In the genomic region with DNA sequence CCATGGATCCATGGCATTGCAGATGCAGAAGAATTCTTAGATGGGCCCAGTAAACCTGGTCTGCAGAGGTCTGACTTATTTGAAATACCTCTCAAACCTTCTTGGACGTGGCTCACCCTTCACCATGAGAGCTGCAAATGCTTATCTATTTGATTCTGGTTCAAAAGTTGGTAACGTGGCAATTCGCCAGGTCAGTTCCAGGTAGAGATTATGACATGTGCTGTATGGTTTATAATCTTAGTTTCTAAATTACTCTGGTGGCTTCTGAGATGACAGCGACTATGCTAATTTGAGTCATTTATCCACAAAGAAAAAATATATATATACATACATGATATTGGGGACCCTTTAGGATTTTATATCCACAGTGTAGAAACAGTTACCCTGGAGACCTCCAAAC, we compare ENCODE assay signal across 13 cellular contexts.
DNase-seq lines count a peak whose midpoint lies in the region; ATAC-seq, FAIRE-seq and TF ChIP-seq lines count a peak whose summit lies in the region.
"Had no signal": no experiment of that assay in that cellular context is flagged by ENCODE, and none has a peak within 500 bp of the region (broad histone marks: within the 10 kb centered on the region; RNA-seq: fewer than 3 reads in every experiment).

No MANE protein-coding gene starts in this region.

- intact Hi-C loops in HepG2 (cut with micrococcal nuclease; ENCODE audit: unreplicated experiment), result loop anchor here (2.0 kb wide), 1 partner anchor 71 kb away; no protein-coding TSS in a partner anchor
- intact Hi-C loops in transverse colon (cut with DNase I; ENCODE audit: low total_unique reads), result no loop called here

- 37% methylated on average over 4 of the region's 4 CpGs for WGBS in liver
- WGBS in HepG2 (ENCODE audit: low lambda C conversion rate), result 96% methylated on average over 4 of the region's 4 CpGs
- WGBS in transverse colon (ENCODE audit: low coverage in 1 of 2), 2 donors, result 54 to 55% methylated on average over 4 of the region's 4 CpGs

- H3K27ac Mint-ChIP-seq in activated CD8-positive, alpha-beta memory T cell treated with anti-CD3 and anti-CD28 coated beads, Interleukin-2, amount 10 ng/mL, durations not matched to agents 7 days and 5 days, result no peak overlapping the region
- H3K27ac Mint-ChIP-seq in osteocyte (ENCODE audit: unreplicated experiment), result peak overlapping the region; percentile 97

- no peak for DNase-seq in HepG2 (ENCODE audit: low spot score)
- DNase-seq in activated CD8-positive, alpha-beta memory T cell treated with anti-CD3 and anti-CD28 coated beads, Interleukin-2, amount 10 ng/mL, durations not matched to agents 7 days and 5 days, result peak; percentile 50
- DNase-seq in osteocyte (ENCODE audit: extremely low spot score, unreplicated experiment), result no peak
- DNase-seq in transverse colon, result peak; percentile 67
- DNase-seq in WERI-Rb-1, result no peak
- no peak for DNase-seq in GOT3 (lab: John Stamatoyannopoulos, UW)
- DNase-seq: C1 segment of cervical spinal cord, NCI-H446 had no signal

- no peaks in the 10 kb centered on the region for H4K20me1 ChIP-seq in HepG2 (ENCODE audit: insufficient read depth, low read length)

- peaks cover 32% of the 10 kb centered on the region for H3K27me3 Mint-ChIP-seq in activated CD8-positive, alpha-beta memory T cell treated with anti-CD3 and anti-CD28 coated beads, Interleukin-2, amount 10 ng/mL, durations not matched to agents 7 days and 5 days
- H3K27me3 Mint-ChIP-seq in osteocyte (ENCODE audit: unreplicated experiment), result no peaks in the 10 kb centered on the region

- H3K4me1 ChIP-seq in liver (ENCODE audit: control insufficient read depth in 4 of 4, insufficient read depth in 4 of 4, low read length in 3 of 4) (peaks cover 6 to 34% (median 7%) of the 10 kb centered on the region in 4 donors), HepG2 (ENCODE audit: insufficient read depth, low read length) (peaks cover 36% of the 10 kb centered on the region), transverse colon (peaks cover 0 to 34% (median 13%) of the 10 kb centered on the region in 4 donors)

- peaks cover 17% of the 10 kb centered on the region for H3K4me1 Mint-ChIP-seq in activated CD8-positive, alpha-beta memory T cell treated with anti-CD3 and anti-CD28 coated beads, Interleukin-2, amount 10 ng/mL, durations not matched to agents 7 days and 5 days
- peaks cover 57% of the 10 kb centered on the region for H3K4me1 Mint-ChIP-seq in osteocyte (ENCODE audit: unreplicated experiment)

- no peak for TF ChIP-seq POLR2A in HepG2 (IDR thresholded peaks at IDR 0.05; ENCODE audit: insufficient read depth in 1 of 2, low read depth in 2 of 2, low read length in 2 of 2)
- no peak for TF ChIP-seq POLR2A in transverse colon (IDR thresholded peaks at IDR 0.05)

- peaks cover 5% of the 10 kb centered on the region for H3K36me3 Mint-ChIP-seq in activated CD8-positive, alpha-beta memory T cell treated with anti-CD3 and anti-CD28 coated beads, Interleukin-2, amount 10 ng/mL, durations not matched to agents 7 days and 5 days
- peaks cover 49% of the 10 kb centered on the region for H3K36me3 Mint-ChIP-seq in osteocyte (ENCODE audit: unreplicated experiment)

- FAIRE-seq in HepG2 (lab: Jason Lieb, UNC), result no peak
- FAIRE-seq: bronchial epithelial cell had no signal

- TF ChIP-seq CTCF in liver (IDR thresholded peaks at IDR 0.05; ENCODE audit: low read depth, low read length, missing input control), result no peak
- TF ChIP-seq CTCF in HepG2 (CRISPR knock-in tag; IDR thresholded peaks at IDR 0.05), result no peak
- TF ChIP-seq CTCF in osteocyte (IDR thresholded peaks at IDR 0.05), result no peak
- TF ChIP-seq CTCF in transverse colon (IDR thresholded peaks at IDR 0.05), result no peak
- no peak for TF ChIP-seq CTCF in WERI-Rb-1 (IDR thresholded peaks at IDR 0.05; ENCODE audit: low read depth, low read length)

- no TSS peak for BruUV-seq in HepG2 (replicated peaks; lab: Mats Ljungman, UMichigan)

- CTCF ChIA-PET in HepG2 (lab: Yijun Ruan, JAX; ENCODE audit: low intra/inter-chr PET ratio, low total read pairs), result no interaction called here
- CTCF ChIA-PET in activated CD8-positive, alpha-beta memory T cell treated with anti-CD3 and anti-CD28 coated beads, Interleukin-2, amount 10 ng/mL, durations not matched to agents 7 days and 5 days (lab: Charles Lee), result no interaction called here

- H3K79me2 ChIP-seq in HepG2 (ENCODE audit: insufficient read depth, low read length), result no peaks in the 10 kb centered on the region

- no peak overlapping the region for H3K4me2 ChIP-seq in HepG2 (ENCODE audit: low read depth, low read length)

- TF ChIP-seq EP300 in HepG2 (IDR thresholded peaks at IDR 0.05; ENCODE audit: low read depth in 2 of 2, low read length in 2 of 2) (no peak), HepG2 (CRISPR knock-in tag; IDR thresholded peaks at IDR 0.05; ENCODE audit: borderline replicate concordance) (no peak), transverse colon (IDR thresholded peaks at IDR 0.05; ENCODE audit: low read depth) (no peak)

- H3K36me3 ChIP-seq in liver (ENCODE audit: control insufficient read depth in 4 of 4, insufficient read depth in 3 of 4, low read depth in 1 of 4, low read length in 3 of 4) (peaks cover 2 to 8% (median 6%) of the 10 kb centered on the region in 4 donors), HepG2 (replicated peaks in 1 of 2; ENCODE audit: control insufficient read depth in 1 of 2, insufficient read depth in 2 of 2, low read length in 2 of 2) (no peaks in the 10 kb centered on the region), transverse colon (no peaks in the 10 kb centered on the region), WERI-Rb-1 (no peaks in the 10 kb centered on the region)

- no peak for TF ChIP-seq RAD21 in liver (IDR thresholded peaks at IDR 0.05)
- no peak for TF ChIP-seq RAD21 in HepG2 (CRISPR knock-in tag; IDR thresholded peaks at IDR 0.05)

- POLR2A ChIA-PET in HepG2 (lab: Yijun Ruan, JAX), result no interaction called here

- H2AFZ ChIP-seq in HepG2 (ENCODE audit: low read length), result no peak overlapping the region

- H3K27ac ChIP-seq in liver (ENCODE audit: low read depth in 1 of 2, low read length in 2 of 2), result peak overlapping the region; percentile 52 to 66
- H3K27ac ChIP-seq in HepG2 (ENCODE audit: extremely low read length, insufficient read depth, low read length), result no peak overlapping the region
- peak overlapping the region in 3 of 4 donors; percentile 5 to 50 (median 8) for H3K27ac ChIP-seq in transverse colon
- no peak overlapping the region for H3K27ac ChIP-seq in WERI-Rb-1
- H3K27ac ChIP-seq: esophagus muscularis mucosa, thoracic aorta had no signal

- in situ Hi-C loops in HepG2 (cut with HindIII; ENCODE audit: extremely low pct_ligation_motif_present, low pct_unique_long_range_greater_than_20kb), result no loop called here
- in situ Hi-C loops in transverse colon (cut with MboI; ENCODE audit: low pct_ligation_motif_present in 1 of 4, low pct_unique_long_range_greater_than_20kb in 1 of 4, low sequenced_read_pairs in 3 of 4), result no loop called here

- H3K4me3 ChIP-seq in liver (ENCODE audit: low read depth in 1 of 3, low read length in 3 of 3) (no peak overlapping the region), HepG2 (replicated peaks in 1 of 3; ENCODE audit: insufficient read depth in 1 of 3, low read depth in 2 of 3, low read length in 3 of 3) (no peak overlapping the region), transverse colon (no peak overlapping the region), WERI-Rb-1 (ENCODE audit: low read depth, low read length) (no peak overlapping the region)
- H3K4me3 ChIP-seq: esophagus muscularis mucosa, thoracic aorta had no signal

- H3K9me3 ChIP-seq in liver (ENCODE audit: control insufficient read depth in 4 of 4, low read length in 3 of 4), result no peaks in the 10 kb centered on the region
- no peaks in the 10 kb centered on the region for H3K9me3 ChIP-seq in HepG2 (ENCODE audit: low read length)
- H3K9me3 ChIP-seq in transverse colon, result no peaks in the 10 kb centered on the region
- H3K9me3 ChIP-seq in WERI-Rb-1 (ENCODE audit: severe bottlenecking), result no peaks in the 10 kb centered on the region
- H3K9me3 ChIP-seq: esophagus muscularis mucosa, thoracic aorta had no signal

- H3K9ac ChIP-seq in liver (ENCODE audit: low read depth in 1 of 2, low read length in 2 of 2) (no peak overlapping the region), HepG2 (ENCODE audit: insufficient read depth, low read depth, low read length) (no peak overlapping the region)

- H3K4me3 Mint-ChIP-seq in activated CD8-positive, alpha-beta memory T cell treated with anti-CD3 and anti-CD28 coated beads, Interleukin-2, amount 10 ng/mL, durations not matched to agents 7 days and 5 days, result no peak overlapping the region
- no peak overlapping the region for H3K4me3 Mint-ChIP-seq in osteocyte (ENCODE audit: unreplicated experiment)

- H3K9me3 Mint-ChIP-seq in activated CD8-positive, alpha-beta memory T cell treated with anti-CD3 and anti-CD28 coated beads, Interleukin-2, amount 10 ng/mL, durations not matched to agents 7 days and 5 days (ENCODE audit: low read depth), result no peaks in the 10 kb centered on the region
- H3K9me3 Mint-ChIP-seq in osteocyte (ENCODE audit: unreplicated experiment), result no peaks in the 10 kb centered on the region

- ATAC-seq in HepG2, result no peak
- ATAC-seq in activated CD8-positive, alpha-beta memory T cell treated with anti-CD3 and anti-CD28 coated beads, Interleukin-2, amount 10 ng/mL, durations not matched to agents 7 days and 5 days, result peak; percentile 42
- no peak for ATAC-seq in HG03095 (IDR thresholded peaks at IDR 0.05; ENCODE audit: unreplicated experiment)

- H3K27me3 ChIP-seq in liver (ENCODE audit: control insufficient read depth in 4 of 4, insufficient read depth in 4 of 4, low read length in 3 of 4), result no peaks in the 10 kb centered on the region
- no peaks in the 10 kb centered on the region for H3K27me3 ChIP-seq in HepG2 (ENCODE audit: control insufficient read depth in 1 of 2, insufficient read depth in 2 of 2, low read length in 2 of 2)
- H3K27me3 ChIP-seq in transverse colon, result no peaks in the 10 kb centered on the region
- no peaks in the 10 kb centered on the region for H3K27me3 ChIP-seq in WERI-Rb-1 (ENCODE audit: insufficient read depth, low read depth, severe bottlenecking)
- H3K27me3 ChIP-seq: esophagus muscularis mucosa had no signal

TF ChIP-seq in liver, 16 proteins besides CTCF, POLR2A, EP300 and RAD21 (continues in another document):
- TF ChIP-seq JUND (IDR thresholded peaks at IDR 0.05), result peak in 1 of 2 donors; percentile 10
- TF ChIP-seq EGR1 (IDR thresholded peaks at IDR 0.05; ENCODE audit: low read depth in 2 of 2), result no peak
- TF ChIP-seq RXRA (IDR thresholded peaks at IDR 0.05), result peak in 1 of 2 donors; percentile 29
- TF ChIP-seq HNF4A (conservative IDR thresholded peaks at IDR 0.05), result peak in 1 of 2 donors; percentile 20
- peak; percentile 20 for TF ChIP-seq YY1 (IDR thresholded peaks at IDR 0.05)

Comparison
In these comparisons a context has a peak if more than half of its experiments do, and no peak if none do; other contexts are left out.
1. H3K27ac ChIP-seq: peak in liver (2 of 2) and transverse colon (3 of 4); none in HepG2 (single experiment) and WERI-Rb-1 (single experiment).
2. DNase-seq: peak in activated CD8-positive, alpha-beta memory T cell treated with anti-CD3 and anti-CD28 coated beads, Interleukin-2, amount 10 ng/mL, durations not matched to agents 7 days and 5 days (single experiment) and transverse colon (single experiment); none in HepG2 (single experiment), osteocyte (single experiment), WERI-Rb-1 (single experiment) and GOT3 (single experiment).